Comparison of ENCODE assay signal across 8 cellular contexts in the genomic region with DNA sequence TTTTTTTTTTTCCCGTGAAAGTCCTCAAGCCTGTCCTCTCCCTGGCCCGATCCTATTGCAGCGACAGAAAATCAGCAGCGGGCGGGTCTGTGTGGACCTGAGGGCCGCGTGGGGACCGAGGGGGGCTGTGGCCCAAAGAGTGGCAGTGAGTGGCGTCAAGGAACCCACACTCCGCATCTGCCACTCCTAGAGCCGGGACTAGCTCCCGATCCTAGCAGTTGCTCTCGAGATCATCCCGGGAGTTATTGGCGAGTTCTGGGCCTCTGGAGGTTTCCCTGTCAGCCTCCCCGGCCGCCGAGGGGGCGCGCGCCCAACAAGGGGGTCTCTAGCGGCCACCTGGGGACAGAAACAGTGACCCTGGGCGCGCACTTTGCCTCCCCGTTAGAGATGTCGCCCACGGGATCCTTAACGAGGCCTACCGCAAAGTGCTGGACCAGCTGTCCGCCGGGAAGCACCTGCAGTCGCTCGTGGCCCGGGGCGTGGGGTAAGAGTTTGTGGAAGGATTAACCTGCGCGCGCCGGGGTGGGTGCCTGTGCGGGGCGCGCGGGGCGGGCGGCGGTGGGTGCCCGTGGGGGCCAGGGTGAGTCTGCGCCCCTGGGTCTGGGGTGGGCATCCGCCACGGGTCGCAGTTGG. TPM values are rescaled to one million over a fixed set of nuclear protein-coding genes. Genes with fewer than 3 reads are reported as not detected.
A peak's percentile ranks its signal among the peaks of the same experiment; 100 is the strongest.
DNase-seq lines count a peak whose midpoint lies in the region; ATAC-seq and TF ChIP-seq lines count a peak whose summit lies in the region.

No MANE protein-coding gene starts in this region.

- H3K4me3 ChIP-seq in fibroblast of the aortic adventitia (ENCODE audit: low read depth, low read length) (peak overlapping the region; percentile 53), prostate gland (peak overlapping the region; percentile 14 to 19), uterus (peak overlapping the region in 1 of 2 donors; percentile 20)

- DNase-seq in D341Med (ENCODE audit: low spot score), result peak; percentile 58
- peak; percentile 77 for DNase-seq in NCI-H69 (lab: John Stamatoyannopoulos, UW)
- no peak for DNase-seq in fibroblast of the aortic adventitia (ENCODE audit: low read depth)
- DNase-seq in prostate gland (ENCODE audit: low spot score), result no peak
- no peak for DNase-seq in C1 segment of cervical spinal cord (lab: John Stamatoyannopoulos, UW)
- no peak for DNase-seq in stimulated activated naive CD4-positive, alpha-beta T cell (lab: John Stamatoyannopoulos, UW)
- DNase-seq in foreskin keratinocyte, result no peak
- no peak for DNase-seq in uterus

- H3K27me3 ChIP-seq in prostate gland (replicated peaks; ENCODE audit: insufficient read depth), result peaks cover 55% of the 10 kb centered on the region
- H3K27me3 ChIP-seq in foreskin keratinocyte, result peaks cover 98% of the 10 kb centered on the region
- H3K27me3 ChIP-seq in uterus, result peaks cover 24 to 60% of the 10 kb centered on the region in 2 donors

- H3K9me3 ChIP-seq in prostate gland, result no peaks in the 10 kb centered on the region
- no peaks in the 10 kb centered on the region for H3K9me3 ChIP-seq in uterus

- H3K27ac ChIP-seq in prostate gland (no peak overlapping the region), foreskin keratinocyte (no peak overlapping the region), uterus (no peak overlapping the region)

- 3% methylated on average over 44 of the region's 51 CpGs for WGBS in prostate gland

- H3K36me3 ChIP-seq in prostate gland (no peaks in the 10 kb centered on the region), uterus (no peaks in the 10 kb centered on the region)

- intact Hi-C loops in prostate gland (cut with DNase I), result no loop called here
- intact Hi-C loops in uterus (cut with DNase I; ENCODE audit: low total_unique reads), result no loop called here

- TF ChIP-seq CTCF in fibroblast of the aortic adventitia (IDR thresholded peaks at IDR 0.05; ENCODE audit: insufficient read depth, low read length) (no peak), prostate gland (IDR thresholded peaks at IDR 0.05) (no peak), foreskin keratinocyte (conservative IDR thresholded peaks at IDR 0.05) (no peak), uterus (IDR thresholded peaks at IDR 0.05) (no peak)

- no peak for ATAC-seq in foreskin keratinocyte

- peaks cover 8% of the 10 kb centered on the region for H3K4me1 ChIP-seq in prostate gland (replicated peaks)
- H3K4me1 ChIP-seq in foreskin keratinocyte, result no peaks in the 10 kb centered on the region
- H3K4me1 ChIP-seq in uterus, result peaks cover 0 to 11% of the 10 kb centered on the region in 2 donors

- TF ChIP-seq POLR2A in prostate gland (IDR thresholded peaks at IDR 0.05), result no peak
- no peak for TF ChIP-seq POLR2A in uterus (IDR thresholded peaks at IDR 0.05)

RNA-seq across cellular contexts. Expression of a gene that starts 3.3 kb away (rescaled TPM):
- total RNA-seq in fibroblast of the aortic adventitia (ENCODE audit: low replicate concordance) (0.16 and 0.72 TPM in 2 replicates), prostate gland (1 to 10 TPM; 2.2 to 2.7 TPM), foreskin keratinocyte (not detected in 2 replicates), uterus (1 to 10 TPM in 1 of 4 donors, under 1 TPM in 2, not detected in 1; 0.49 to 1.5 (median 0.97) TPM)
- polyA plus RNA-seq in foreskin keratinocyte, result not detected in 2 replicates

Comparison
In these comparisons a context has a peak if more than half of its experiments do, and no peak if none do; other contexts are left out.
1. DNase-seq: peak in D341Med (single experiment) and NCI-H69 (single experiment); none in fibroblast of the aortic adventitia (single experiment), prostate gland (single experiment), C1 segment of cervical spinal cord (0 of 14), stimulated activated naive CD4-positive, alpha-beta T cell (0 of 6), foreskin keratinocyte (0 of 2) and uterus (0 of 2).